ENCODE assay signal across 8 cellular contexts in genomic region chr3:195150194-195151118, GRCh38.
DNase-seq lines count a peak whose midpoint lies in the region; ATAC-seq and TF ChIP-seq lines count a peak whose summit lies in the region.

No MANE protein-coding gene starts in this region.

- peak overlapping the region; percentile 91 for H3K27ac Mint-ChIP-seq in activated naive CD8-positive, alpha-beta T cell treated with anti-CD3 and anti-CD28 coated beads, Interleukin-2, amount 10 ng/mL, durations not matched to agents 7 days and 5 days

- peaks cover 3% of the 10 kb centered on the region for H3K36me3 Mint-ChIP-seq in activated naive CD8-positive, alpha-beta T cell treated with anti-CD3 and anti-CD28 coated beads, Interleukin-2, amount 10 ng/mL, durations not matched to agents 7 days and 5 days

- no peak for TF ChIP-seq CTCF in right atrium auricular region (IDR thresholded peaks at IDR 0.05)

- H3K36me3 ChIP-seq in right atrium auricular region = no peaks in the 10 kb centered on the region

- H3K27me3 ChIP-seq in right atrium auricular region = no peaks in the 10 kb centered on the region

- peak overlapping the region; percentile 7 to 31 for H3K4me3 ChIP-seq in right atrium auricular region

- H3K9me3 ChIP-seq in right atrium auricular region = no peaks in the 10 kb centered on the region

- H3K4me1 Mint-ChIP-seq in activated naive CD8-positive, alpha-beta T cell treated with anti-CD3 and anti-CD28 coated beads, Interleukin-2, amount 10 ng/mL, durations not matched to agents 7 days and 5 days = peaks cover 36% of the 10 kb centered on the region

- DNase-seq in stimulated activated CD4-positive, alpha-beta T cell treated with anti-CD3 and anti-CD28 coated beads, Interleukin-1b, Interleukin-23, amount 100 ng/mL, for 48 hours = peak; percentile 14
- DNase-seq in stimulated activated CD4-positive, alpha-beta T cell treated with anti-CD3 and anti-CD28 coated beads, Interleukin-4, amount 100 ng/mL, for 1 hour = no peak
- DNase-seq in NCI-H187 treated with DMSO at 0.1 percent for 48 hours (lab: John Stamatoyannopoulos, UW) (peak; percentile 51), right atrium auricular region (ENCODE audit: low spot score) (peak; percentile 82), pulmonary artery endothelial cell (ENCODE audit: low read depth, low spot score) (peak; percentile 99), NK-92 (lab: John Stamatoyannopoulos, UW; ENCODE audit: unreplicated experiment) (no peak)
- peak; percentile 38 for DNase-seq in activated naive CD8-positive, alpha-beta T cell treated with anti-CD3 and anti-CD28 coated beads, Interleukin-2, amount 10 ng/mL, durations not matched to agents 7 days and 5 days

- peaks cover 0 to 80% of the 10 kb centered on the region in 2 donors for H3K4me1 ChIP-seq in right atrium auricular region

- peak; percentile 71 for ATAC-seq in activated naive CD8-positive, alpha-beta T cell treated with anti-CD3 and anti-CD28 coated beads, Interleukin-2, amount 10 ng/mL, durations not matched to agents 7 days and 5 days (ENCODE audit: low read depth)
- no peak for ATAC-seq in GM19328 (IDR thresholded peaks at IDR 0.05; ENCODE audit: unreplicated experiment)

- H3K9me3 Mint-ChIP-seq in activated naive CD8-positive, alpha-beta T cell treated with anti-CD3 and anti-CD28 coated beads, Interleukin-2, amount 10 ng/mL, durations not matched to agents 7 days and 5 days = no peaks in the 10 kb centered on the region

- peak overlapping the region; percentile 81 for H3K4me3 Mint-ChIP-seq in activated naive CD8-positive, alpha-beta T cell treated with anti-CD3 and anti-CD28 coated beads, Interleukin-2, amount 10 ng/mL, durations not matched to agents 7 days and 5 days

- H3K27me3 Mint-ChIP-seq in activated naive CD8-positive, alpha-beta T cell treated with anti-CD3 and anti-CD28 coated beads, Interleukin-2, amount 10 ng/mL, durations not matched to agents 7 days and 5 days = no peaks in the 10 kb centered on the region

- POLR2A ChIA-PET in activated naive CD8-positive, alpha-beta T cell treated with anti-CD3 and anti-CD28 coated beads, Interleukin-2, amount 10 ng/mL, durations not matched to agents 7 days and 5 days (lab: Charles Lee) = interaction anchor here (0.9 kb wide), 1 partner anchor 110 kb away, joined by 4 read pairs; no protein-coding TSS in a partner anchor

- H3K27ac ChIP-seq in right atrium auricular region = peak overlapping the region; percentile 84 to 87

Comparison
In these comparisons a context has a peak if more than half of its experiments do, and no peak if none do; other contexts are left out.
1. DNase-seq: peak in stimulated activated CD4-positive, alpha-beta T cell treated with anti-CD3 and anti-CD28 coated beads, Interleukin-1b, Interleukin-23, amount 100 ng/mL, for 48 hours (single experiment), NCI-H187 treated with DMSO at 0.1 percent for 48 hours (single experiment), activated naive CD8-positive, alpha-beta T cell treated with anti-CD3 and anti-CD28 coated beads, Interleukin-2, amount 10 ng/mL, durations not matched to agents 7 days and 5 days (single experiment), right atrium auricular region (single experiment) and pulmonary artery endothelial cell (single experiment); none in stimulated activated CD4-positive, alpha-beta T cell treated with anti-CD3 and anti-CD28 coated beads, Interleukin-4, amount 100 ng/mL, for 1 hour (single experiment) and NK-92 (single experiment).